ENCODE assay signal across 8 cellular contexts in genomic region chr11:69915501-69916250, GRCh38.
DNase-seq lines count a peak whose midpoint lies in the region; ATAC-seq, FAIRE-seq and TF ChIP-seq lines count a peak whose summit lies in the region.

No MANE protein-coding gene starts in this region.

- H3K27me3 Mint-ChIP-seq in activated CD8-positive, alpha-beta T cell treated with anti-CD3 and anti-CD28 coated beads, Interleukin-2, amount 10 ng/mL, durations not matched to agents 7 days and 5 days (ENCODE audit: low read depth): peaks cover 2% of the 10 kb centered on the region

- DNase-seq in 8988T: peak; percentile 79
- peak; percentile 66 for DNase-seq in GM10248 (ENCODE audit: extremely low spot score)
- peak; percentile 71 for DNase-seq in NCI-H2107 (lab: John Stamatoyannopoulos, UW)
- peak; percentile 63 for DNase-seq in activated CD8-positive, alpha-beta T cell treated with anti-CD3 and anti-CD28 coated beads, Interleukin-2, amount 10 ng/mL, durations not matched to agents 7 days and 5 days
- peak; percentile 57 for DNase-seq in fibroblast of villous mesenchyme (ENCODE audit: low read depth)
- DNase-seq in neuronal stem cell (ENCODE audit: low spot score): peak; percentile 80
- DNase-seq in urothelium cell line (ENCODE audit: low spot score): peak; percentile 88

- H3K4me3 ChIP-seq in fibroblast of villous mesenchyme (ENCODE audit: low read depth, low read length) (peak overlapping the region; percentile 19), neuronal stem cell (ENCODE audit: low read length in 2 of 2) (no peak overlapping the region)

- H3K9ac ChIP-seq in neuronal stem cell (ENCODE audit: low read depth, low read length, poor library complexity): no peak overlapping the region

- H4K91ac ChIP-seq in neuronal stem cell (ENCODE audit: low read depth, low read length, poor library complexity): no peak overlapping the region

- no peak for ATAC-seq in activated CD8-positive, alpha-beta T cell treated with anti-CD3 and anti-CD28 coated beads, Interleukin-2, amount 10 ng/mL, durations not matched to agents 7 days and 5 days
- no peak for ATAC-seq in HG02588 (IDR thresholded peaks at IDR 0.05; ENCODE audit: unreplicated experiment)

- no peak overlapping the region for H2BK12ac ChIP-seq in neuronal stem cell (ENCODE audit: low read length)

- peaks cover 0 to 4% of the 10 kb centered on the region in 2 donors for H3K4me1 ChIP-seq in neuronal stem cell (ENCODE audit: control insufficient read depth in 2 of 2, insufficient read depth in 1 of 2, low read depth in 1 of 2, low read length in 2 of 2)

- no peak overlapping the region for H3K14ac ChIP-seq in neuronal stem cell (ENCODE audit: low read length)

- H3K27ac ChIP-seq in neuronal stem cell (replicated peaks; ENCODE audit: low read length): no peak overlapping the region

- no peak overlapping the region for H3K4me3 Mint-ChIP-seq in activated CD8-positive, alpha-beta T cell treated with anti-CD3 and anti-CD28 coated beads, Interleukin-2, amount 10 ng/mL, durations not matched to agents 7 days and 5 days

- no peak overlapping the region for H3K4ac ChIP-seq in neuronal stem cell (ENCODE audit: low read length)

- H3K18ac ChIP-seq in neuronal stem cell (ENCODE audit: low read length): no peak overlapping the region

- H3K36me3 ChIP-seq in neuronal stem cell (replicated peaks in 1 of 2; ENCODE audit: control insufficient read depth in 2 of 2, insufficient read depth in 2 of 2, low read length in 2 of 2): no peaks in the 10 kb centered on the region

- peaks cover 0 to 19% (median 12%) of the 10 kb centered on the region in 3 experiments for H3K27me3 ChIP-seq in neuronal stem cell (ENCODE audit: control insufficient read depth in 3 of 3, insufficient read depth in 3 of 3, low read depth in 1 of 3, low read length in 3 of 3)

- no peak overlapping the region for H2BK5ac ChIP-seq in neuronal stem cell (ENCODE audit: low read length)

- TF ChIP-seq CTCF in GM10248 (IDR thresholded peaks at IDR 0.05; ENCODE audit: control extremely low read depth, extremely low read depth, low read depth, missing control alignments) (peak; percentile 68), fibroblast of villous mesenchyme (IDR thresholded peaks at IDR 0.05; ENCODE audit: insufficient read depth, low read depth, low read length) (peak; percentile 81)

- no peaks in the 10 kb centered on the region for H3K9me3 ChIP-seq in neuronal stem cell (replicated peaks in 1 of 2; ENCODE audit: control insufficient read depth in 2 of 2, insufficient read depth in 1 of 2, low read depth in 1 of 2, low read length in 2 of 2)

- no CpG with 5 or more reads among the region's 18 CpGs for WGBS in neuronal stem cell (ENCODE audit: extremely low coverage in 2 of 2, insufficient read length in 2 of 2, insufficient replicate concordance in 1 of 2), 2 donors

- CTCF ChIA-PET in GM10248 (lab: Yijun Ruan, JAX): interaction anchor here (0.6 to 1.4 kb wide), 7 partner anchors 11 to 282 kb away, joined by 3 to 5 read pairs (median 4); no protein-coding TSS in a partner anchor
- CTCF ChIA-PET in activated CD8-positive, alpha-beta T cell treated with anti-CD3 and anti-CD28 coated beads, Interleukin-2, amount 10 ng/mL, durations not matched to agents 7 days and 5 days (lab: Charles Lee): interaction anchor here (0.7 to 1.0 kb wide), 3 partner anchors 15 to 280 kb away, joined by 4 to 5 read pairs (median 4); no protein-coding TSS in a partner anchor

- H3K36me3 Mint-ChIP-seq in activated CD8-positive, alpha-beta T cell treated with anti-CD3 and anti-CD28 coated beads, Interleukin-2, amount 10 ng/mL, durations not matched to agents 7 days and 5 days (ENCODE audit: low read depth): no peaks in the 10 kb centered on the region

- no peak overlapping the region for H3K27ac Mint-ChIP-seq in activated CD8-positive, alpha-beta T cell treated with anti-CD3 and anti-CD28 coated beads, Interleukin-2, amount 10 ng/mL, durations not matched to agents 7 days and 5 days

- no peak overlapping the region for H2BK120ac ChIP-seq in neuronal stem cell (ENCODE audit: low read depth, low read length)

- H3K9me3 Mint-ChIP-seq in activated CD8-positive, alpha-beta T cell treated with anti-CD3 and anti-CD28 coated beads, Interleukin-2, amount 10 ng/mL, durations not matched to agents 7 days and 5 days (ENCODE audit: insufficient read depth): no peaks in the 10 kb centered on the region

- peak overlapping the region; percentile 60 for H2BK15ac ChIP-seq in neuronal stem cell (ENCODE audit: low read length)

- H2AK5ac ChIP-seq in neuronal stem cell (ENCODE audit: low read depth, low read length): peak overlapping the region; percentile 49

- H2AFZ ChIP-seq in neuronal stem cell (ENCODE audit: low read length): no peak overlapping the region

- no peaks in the 10 kb centered on the region for H3K79me1 ChIP-seq in neuronal stem cell (ENCODE audit: low read depth, low read length)

- no peaks in the 10 kb centered on the region for H3K4me1 Mint-ChIP-seq in activated CD8-positive, alpha-beta T cell treated with anti-CD3 and anti-CD28 coated beads, Interleukin-2, amount 10 ng/mL, durations not matched to agents 7 days and 5 days (ENCODE audit: low read depth)

- no peak overlapping the region for H4K8ac ChIP-seq in neuronal stem cell (ENCODE audit: low read depth, low read length)

- FAIRE-seq in urothelium cell line (lab: Jason Lieb, UNC): no peak

- no peak overlapping the region for H3K4me2 ChIP-seq in neuronal stem cell (ENCODE audit: insufficient read depth, low read length, poor library complexity, severe bottlenecking)

- POLR2A ChIA-PET in GM10248 (lab: Yijun Ruan, JAX): no interaction called here
- POLR2A ChIA-PET in activated CD8-positive, alpha-beta T cell treated with anti-CD3 and anti-CD28 coated beads, Interleukin-2, amount 10 ng/mL, durations not matched to agents 7 days and 5 days (lab: Charles Lee): interaction anchor here (0.7 kb wide), 1 partner anchor 322 kb away, joined by 3 read pairs; no protein-coding TSS in a partner anchor

- no peak overlapping the region for H3K23ac ChIP-seq in neuronal stem cell (ENCODE audit: low read depth, low read length, poor library complexity)
